Comparison of ENCODE assay signal across 7 cellular contexts in the genomic region with DNA sequence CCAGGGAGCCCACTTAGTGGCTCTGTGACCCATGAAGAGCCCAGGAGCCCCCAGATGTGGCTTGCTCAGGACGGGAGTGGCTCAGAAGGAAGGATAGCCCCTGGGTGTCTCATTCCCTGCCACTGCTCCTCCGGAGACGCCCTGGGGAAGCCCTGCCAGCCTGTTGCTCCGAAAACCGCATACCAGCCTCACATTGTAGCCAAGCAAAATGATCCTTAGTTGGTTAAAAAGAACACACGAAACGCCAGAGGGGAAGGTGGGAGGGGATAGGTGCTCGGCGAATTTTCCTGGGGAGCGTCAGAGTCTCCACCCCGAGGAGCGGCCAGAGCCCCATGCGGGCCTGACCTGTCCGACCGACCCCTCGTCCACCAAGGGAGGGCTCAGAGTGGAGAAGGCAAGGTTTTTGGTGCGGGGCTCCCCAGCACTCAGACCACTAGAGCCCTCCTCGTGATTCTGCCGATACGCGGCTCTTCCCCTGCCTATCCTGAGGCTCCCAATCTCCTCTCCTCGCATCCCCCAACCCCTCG. TPM values are rescaled to one million over a fixed set of nuclear protein-coding genes. Genes with fewer than 3 reads are reported as not detected.
DNase-seq lines count a peak whose midpoint lies in the region; ATAC-seq, FAIRE-seq and TF ChIP-seq lines count a peak whose summit lies in the region.

No MANE protein-coding gene starts in this region.

- H3K9me3 ChIP-seq in Loucy (ENCODE audit: insufficient read depth, low read depth, low read length) (no peaks in the 10 kb centered on the region), kidney (ENCODE audit: control insufficient read depth in 1 of 2, low read length in 2 of 2) (no peaks in the 10 kb centered on the region)

- TF ChIP-seq CTCF in Loucy (conservative IDR thresholded peaks at IDR 0.05; ENCODE audit: low read length) (no peak), bronchial epithelial cell (IDR thresholded peaks at IDR 0.05; ENCODE audit: insufficient read depth, low read length, severe bottlenecking) (no peak), kidney (IDR thresholded peaks at IDR 0.05; ENCODE audit: borderline replicate concordance, extremely low read depth, insufficient read depth) (no peak)

- H2AFZ ChIP-seq in Loucy (ENCODE audit: low read length), result no peak overlapping the region

- H3K27me3 ChIP-seq in Loucy (ENCODE audit: insufficient read depth, low read length, poor library complexity, severe bottlenecking) (no peaks in the 10 kb centered on the region), bronchial epithelial cell (ENCODE audit: control insufficient read depth, insufficient read depth, low read length) (no peaks in the 10 kb centered on the region)

- H3K4me3 ChIP-seq in Loucy (ENCODE audit: low read length, poor library complexity, severe bottlenecking), result no peak overlapping the region
- peak overlapping the region; percentile 59 for H3K4me3 ChIP-seq in bronchial epithelial cell (ENCODE audit: low read depth, low read length)
- peak overlapping the region; percentile 32 to 53 for H3K4me3 ChIP-seq in kidney (ENCODE audit: low read length in 2 of 2)

- H3K4me2 ChIP-seq in Loucy (ENCODE audit: low read depth, low read length, poor library complexity, severe bottlenecking), result peak overlapping the region; percentile 34

- H3K9ac ChIP-seq in Loucy (ENCODE audit: low read depth, low read length, poor library complexity, severe bottlenecking) (no peak overlapping the region), kidney (ENCODE audit: low read length in 2 of 2) (peak overlapping the region in 1 of 2 donors; percentile 65)

- DNase-seq in bronchial epithelial cell (ENCODE audit: low read depth) (peak; percentile 27), kidney (peak; percentile 79), substantia nigra (lab: John Stamatoyannopoulos, UW) (peak in 11 of 49 donors; percentile 16 to 78 (median 51)), NK-92 (lab: John Stamatoyannopoulos, UW; ENCODE audit: unreplicated experiment) (no peak), NCI-H146 (lab: John Stamatoyannopoulos, UW) (no peak)

- intact Hi-C loops in kidney (cut with DNase I), result no loop called here

- H3K36me3 ChIP-seq in Loucy (ENCODE audit: insufficient read depth, low read length) (no peaks in the 10 kb centered on the region), bronchial epithelial cell (ENCODE audit: control insufficient read depth, insufficient read depth, low read length) (no peaks in the 10 kb centered on the region), kidney (ENCODE audit: control insufficient read depth in 1 of 2, insufficient read depth in 2 of 2, low read length in 2 of 2) (peaks cover 0 to 2% of the 10 kb centered on the region in 2 donors)

- H4K20me1 ChIP-seq in Loucy (ENCODE audit: insufficient read depth, low read length, poor library complexity, severe bottlenecking), result no peaks in the 10 kb centered on the region

- peaks cover 33% of the 10 kb centered on the region for H3K4me1 ChIP-seq in Loucy (ENCODE audit: insufficient read depth, low read length, poor library complexity, severe bottlenecking)
- peaks cover 0 to 10% of the 10 kb centered on the region in 2 donors for H3K4me1 ChIP-seq in kidney (ENCODE audit: control insufficient read depth in 1 of 2, insufficient read depth in 1 of 2, low read depth in 1 of 2, low read length in 2 of 2)

- no peak for ATAC-seq in GM18517 (IDR thresholded peaks at IDR 0.05; ENCODE audit: unreplicated experiment)

- no peaks in the 10 kb centered on the region for H3K9me2 ChIP-seq in Loucy (replicated peaks; ENCODE audit: low read depth, low read length)

- H3K27ac ChIP-seq in kidney (ENCODE audit: low read depth in 2 of 2, low read length in 2 of 2) (peak overlapping the region; percentile 63 to 70), substantia nigra (ENCODE audit: low read depth, low read length, poor library complexity, severe bottlenecking) (peak overlapping the region; percentile 99)

- H3K79me2 ChIP-seq in Loucy (ENCODE audit: insufficient read depth, low read length), result no peaks in the 10 kb centered on the region

- FAIRE-seq in bronchial epithelial cell (lab: Jason Lieb, UNC) (no peak), kidney (lab: Jason Lieb, UNC) (no peak)

- no peaks in the 10 kb centered on the region; the same call in 1 of the 2 replicates for H3F3A ChIP-seq in Loucy (ENCODE audit: low read depth)

RNA-seq across cellular contexts. Expression of a gene that starts 39.5 kb away (rescaled TPM):
- total RNA-seq in bronchial epithelial cell, result 9.5 and 10.8 TPM in 2 replicates
- 29.5 TPM for total RNA-seq in kidney
- 7.3 TPM for polyA plus RNA-seq in kidney (ENCODE audit: insufficient read depth, low read depth, low replicate concordance)

RNA-seq across cellular contexts. Expression of a gene that starts 48.5 kb away (rescaled TPM):
- total RNA-seq in bronchial epithelial cell (24.5 and 27.4 TPM in 2 replicates), kidney (33.1 TPM)
- polyA plus RNA-seq in kidney (ENCODE audit: insufficient read depth, low read depth, low replicate concordance), result 27.5 TPM

RNA-seq across cellular contexts. Expression of a gene that starts 58.0 kb away (rescaled TPM):
- total RNA-seq in bronchial epithelial cell, result 0.26 and 2.3 TPM in 2 replicates
- 27.8 TPM for total RNA-seq in kidney
- polyA plus RNA-seq in kidney (ENCODE audit: insufficient read depth, low read depth, low replicate concordance), result 103 TPM

Comparison
In these comparisons a context has a peak if more than half of its experiments do, and no peak if none do; other contexts are left out.
1. DNase-seq: peak in bronchial epithelial cell (single experiment) and kidney (single experiment); none in NK-92 (single experiment) and NCI-H146 (single experiment).